ENCODE assay signal across 20 cellular contexts in the genomic region with DNA sequence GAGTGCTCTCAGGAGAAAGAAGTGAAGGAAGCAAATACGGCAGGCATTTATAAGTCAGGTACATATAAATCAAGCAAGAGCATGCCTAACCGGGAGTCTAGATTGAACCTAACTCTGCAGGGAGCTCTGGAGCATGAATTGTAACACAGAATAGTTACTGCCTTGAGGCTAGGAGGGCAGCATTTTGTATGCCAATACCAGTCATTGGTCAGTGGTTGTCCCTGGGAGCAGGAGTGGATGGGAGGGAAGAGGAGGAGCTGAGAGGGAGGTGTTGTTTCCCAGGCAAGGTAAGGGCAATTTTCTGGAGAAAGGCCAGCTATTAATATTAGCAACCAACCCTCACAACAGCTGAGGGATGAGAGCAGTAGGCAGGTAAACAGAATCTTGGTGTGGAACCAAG.
DNase-seq lines count a peak whose midpoint lies in the region; ATAC-seq and TF ChIP-seq lines count a peak whose summit lies in the region.
"Had no signal": no experiment of that assay in that cellular context is flagged by ENCODE, and none has a peak within 500 bp of the region (broad histone marks: within the 10 kb centered on the region; RNA-seq: fewer than 3 reads in every experiment).

No MANE protein-coding gene starts in this region.

- H3K27ac ChIP-seq in foreskin keratinocyte (no peak overlapping the region), brain microvascular endothelial cell (no peak overlapping the region)
- H3K27ac ChIP-seq: SJCRH30, uterus, VCaP had no signal

- no peaks in the 10 kb centered on the region for H3K27me3 ChIP-seq in foreskin keratinocyte
- no peaks in the 10 kb centered on the region for H3K27me3 ChIP-seq in brain microvascular endothelial cell (replicated peaks)
- H3K27me3 ChIP-seq: SJCRH30 had no signal

- peaks cover 13% of the 10 kb centered on the region for H3K27me3 Mint-ChIP-seq in neural crest cell (ENCODE audit: low read depth)
- H3K27me3 Mint-ChIP-seq: T-helper 17 cell had no signal

- in situ Hi-C loops in brain microvascular endothelial cell (cut with HindIII; ENCODE audit: low pct_ligation_motif_present, low sequenced_read_pairs) = no loop called here

- H3K27ac Mint-ChIP-seq in neural crest cell (ENCODE audit: unreplicated experiment) = no peak overlapping the region
- H3K27ac Mint-ChIP-seq: HFFc6, T-helper 17 cell had no signal

- H3K4me3 ChIP-seq in brain microvascular endothelial cell (ENCODE audit: low read depth, low read length) = no peak overlapping the region
- H3K4me3 ChIP-seq: SJCRH30, uterus had no signal

- DNase-seq in ELF-1 (ENCODE audit: low read depth, low spot score) = peak; percentile 63
- DNase-seq in NCI-H510A treated with DMSO at 0.1 percent for 48 hours (lab: John Stamatoyannopoulos, UW) = peak; percentile 45
- peak in 1 of 2 donors; percentile 48 for DNase-seq in foreskin keratinocyte
- DNase-seq in neural crest cell (ENCODE audit: low read depth, low spot score) = no peak
- DNase-seq in pons (ENCODE audit: low spot score) = no peak
- no peak for DNase-seq in brain microvascular endothelial cell
- no peak for DNase-seq in omental fat pad (ENCODE audit: low spot score)
- DNase-seq: activated CD4-positive, alpha-beta T cell treated with anti-CD3 and anti-CD28 coated beads, Interleukin-2, amount 50 U/mL, for 48 hours; activated naive CD4-positive, alpha-beta T cell treated with Interleukin-2 at 50 U/mL for 16 hours; activated T-cell treated with anti-CD3 and anti-CD28 coated beads for 4 hours; anterior cingulate cortex; HFFc6; hippocampal formation; left cardiac atrium; NCI-H226; SJCRH30; stimulated activated CD4-positive, alpha-beta T cell treated with anti-CD3 and anti-CD28 coated beads, Interleukin-2, amount 100 ng/mL, for 24 hours; T-helper 17 cell; uterus had no signal

- peaks cover 8% of the 10 kb centered on the region for H3K4me1 Mint-ChIP-seq in neural crest cell
- H3K4me1 Mint-ChIP-seq: T-helper 17 cell had no signal

- peaks cover 4% of the 10 kb centered on the region for H3K4me1 ChIP-seq in foreskin keratinocyte
- H3K4me1 ChIP-seq: SJCRH30, uterus had no signal

- H3K36me3 Mint-ChIP-seq in neural crest cell (ENCODE audit: low read depth) = no peaks in the 10 kb centered on the region

- ATAC-seq in foreskin keratinocyte (peak; percentile 44), omental fat pad (ENCODE audit: low FRiP score) (no peak)
- ATAC-seq: left cardiac atrium, T-helper 17 cell had no signal

- H3K4me3 Mint-ChIP-seq in neural crest cell = peak overlapping the region; percentile 76
- H3K4me3 Mint-ChIP-seq: HFFc6, T-helper 17 cell had no signal

- H3K36me3 ChIP-seq in brain microvascular endothelial cell (replicated peaks) = no peaks in the 10 kb centered on the region
- H3K36me3 ChIP-seq: SJCRH30, uterus had no signal

- no peaks in the 10 kb centered on the region for H3K9me3 Mint-ChIP-seq in neural crest cell
- H3K9me3 Mint-ChIP-seq: HFFc6 had no signal

- TF ChIP-seq CTCF in foreskin keratinocyte (conservative IDR thresholded peaks at IDR 0.05) (no peak), neural crest cell (conservative IDR thresholded peaks at IDR 0.05) (no peak), brain microvascular endothelial cell (IDR thresholded peaks at IDR 0.05; ENCODE audit: low read depth, low read length, missing control alignments) (no peak), omental fat pad (IDR thresholded peaks at IDR 0.05) (no peak)

Comparison
In these comparisons a context has a peak if more than half of its experiments do, and no peak if none do; other contexts are left out.
1. DNase-seq: peak in ELF-1 (single experiment) and NCI-H510A treated with DMSO at 0.1 percent for 48 hours (single experiment); none in neural crest cell (single experiment), pons (single experiment), brain microvascular endothelial cell (single experiment) and omental fat pad (single experiment).